Comparison of ENCODE assay signal across 9 cellular contexts in the genomic region with DNA sequence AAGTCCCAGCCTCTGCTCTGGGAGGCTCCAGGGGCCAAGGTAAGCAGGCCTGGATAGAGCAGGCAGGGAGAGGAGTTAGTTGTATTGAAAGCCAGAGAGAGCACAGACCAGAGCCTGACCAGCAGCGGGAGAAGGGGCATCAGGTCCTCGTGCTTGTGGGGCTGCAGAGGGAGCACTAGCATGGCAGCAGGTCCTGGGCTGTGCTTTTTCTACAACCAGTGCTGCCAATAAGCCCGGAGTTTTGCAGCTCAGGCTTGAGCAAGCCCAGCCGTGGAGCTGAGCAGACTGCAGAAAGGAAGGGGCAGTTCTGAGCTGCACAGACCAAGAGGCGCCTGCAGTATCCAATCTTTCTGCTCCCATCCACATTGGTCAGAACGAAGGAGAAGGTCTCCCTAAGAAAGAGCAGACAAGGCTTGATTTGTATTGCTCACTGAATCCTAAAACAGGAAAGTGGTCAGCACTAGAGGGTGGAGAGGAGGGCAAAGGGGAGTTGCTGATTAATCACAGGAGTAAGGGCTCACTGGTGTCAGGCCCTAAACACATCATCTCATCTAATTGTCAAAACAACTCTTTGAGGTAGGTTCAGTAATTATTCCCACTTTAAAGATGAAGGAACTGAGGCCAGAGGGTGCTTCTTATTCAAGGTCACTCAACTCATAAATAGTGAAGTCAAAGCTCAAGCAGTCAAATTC. TPM values are rescaled to one million over a fixed set of nuclear protein-coding genes. Genes with fewer than 3 reads are reported as not detected.
A peak's percentile ranks its signal among the peaks of the same experiment; 100 is the strongest.
DNase-seq lines count a peak whose midpoint lies in the region; ATAC-seq and TF ChIP-seq lines count a peak whose summit lies in the region.
"Had no signal": no experiment of that assay in that cellular context is flagged by ENCODE, and none has a peak within 500 bp of the region (broad histone marks: within the 10 kb centered on the region; RNA-seq: fewer than 3 reads in every experiment).

No MANE protein-coding gene starts in this region.

- H3K9me3 ChIP-seq in SK-N-SH, result no peaks in the 10 kb centered on the region

- no peak for TF ChIP-seq EP300 in SK-N-SH (IDR thresholded peaks at IDR 0.05; ENCODE audit: borderline replicate concordance in 1 of 2, low read depth in 1 of 2, low read length in 1 of 2)

- TF ChIP-seq RAD21 in SK-N-SH (IDR thresholded peaks at IDR 0.05; ENCODE audit: low read length), result no peak

- H3K27ac ChIP-seq in SK-N-SH (ENCODE audit: low read depth in 2 of 2, low read length in 1 of 2), result no peak overlapping the region

- no peak overlapping the region for H3K9ac ChIP-seq in SK-N-SH

- no peak overlapping the region for H2AFZ ChIP-seq in SK-N-SH (ENCODE audit: low read depth)

- peak overlapping the region in 6 of 8 donors; percentile 32 to 77 (median 52) for H3K4me3 Mint-ChIP-seq in naive B cell

- no peaks in the 10 kb centered on the region for H3K36me3 ChIP-seq in SK-N-SH (replicated peaks in 1 of 2; ENCODE audit: control insufficient read depth in 1 of 2, insufficient read depth in 2 of 2, low read length in 1 of 2)

- peak; percentile 20; the same call in 1 of the 2 replicates for TF ChIP-seq CTCF in SK-N-SH (IDR thresholded peaks at IDR 0.05)

- no peak overlapping the region for H3K4me2 ChIP-seq in SK-N-SH

- peak; percentile 64 for DNase-seq in NK-92 treated with Interleukin-12 subunit alpha and Interleukin-12 subunit beta, amount 100 ng/mL, for 24 hours (lab: John Stamatoyannopoulos, UW)
- DNase-seq in NK-92 (lab: John Stamatoyannopoulos, UW; ENCODE audit: unreplicated experiment) (no peak), SK-N-SH (no peak), astrocyte of the hippocampus (ENCODE audit: low read depth, low spot score) (peak; percentile 31), naive B cell (peak; percentile 45), superior temporal gyrus (ENCODE audit: extremely low spot score) (no peak), epidermal melanocyte (ENCODE audit: insufficient read length, low spot score) (no peak)

- H3K27ac Mint-ChIP-seq in naive B cell, result peak overlapping the region in 3 of 6 donors; percentile 26 to 92 (median 87)

- 61% methylated on average over 4 of the region's 6 CpGs for WGBS in SK-N-SH (ENCODE audit: low lambda C conversion rate)

- H3K36me3 Mint-ChIP-seq in naive B cell, result peaks cover 38 to 40% of the 10 kb centered on the region in 2 donors

- no peaks in the 10 kb centered on the region for H4K20me1 ChIP-seq in SK-N-SH (ENCODE audit: insufficient read depth)

- H3K9me3 Mint-ChIP-seq in naive B cell, result no peaks in the 10 kb centered on the region

- H3K4me3 ChIP-seq in SK-N-SH (ENCODE audit: low read depth in 2 of 2, low read length in 1 of 2), result no peak overlapping the region

- H3K4me1 ChIP-seq in SK-N-SH (ENCODE audit: control insufficient read depth in 1 of 2, insufficient read depth in 2 of 2, low read depth in 1 of 2, low read length in 1 of 2), result peaks cover 0 to 3% of the 10 kb centered on the region in 2 experiments; a peak in 1 of 4 replicates

- H3F3A ChIP-seq in SK-N-SH (replicated peaks; ENCODE audit: insufficient read depth), result no peaks in the 10 kb centered on the region

- peaks cover 68 to 98% (median 97%) of the 10 kb centered on the region in 3 donors for H3K4me1 Mint-ChIP-seq in naive B cell

- H3K9me2 ChIP-seq in SK-N-SH, result no peaks in the 10 kb centered on the region

- ATAC-seq in naive B cell (ENCODE audit: low read depth in 2 of 2) (peak; percentile 31 to 49), HG03342 (IDR thresholded peaks at IDR 0.05; ENCODE audit: unreplicated experiment) (no peak)
- ATAC-seq: right cardiac atrium had no signal

- POLR2A ChIA-PET in SK-N-SH (lab: Yijun Ruan, JAX), result no interaction called here

- H3K27me3 Mint-ChIP-seq in naive B cell, result no peaks in the 10 kb centered on the region

- H3K79me2 ChIP-seq in SK-N-SH (ENCODE audit: insufficient read depth), result no peaks in the 10 kb centered on the region

- CTCF ChIA-PET in SK-N-SH (lab: Yijun Ruan, JAX), result interaction anchor here (1.7 to 2.2 kb wide), 2 partner anchors 25 to 202 kb away, joined by 4 to 9 read pairs; no protein-coding TSS in a partner anchor

- H3K27me3 ChIP-seq in SK-N-SH (ENCODE audit: insufficient read depth), result no peaks in the 10 kb centered on the region

TF ChIP-seq in SK-N-SH, 30 proteins besides CTCF, POLR2A, EP300 and RAD21:
- TF ChIP-seq NRF1 (IDR thresholded peaks at IDR 0.05; ENCODE audit: low read depth, low read length) (no peak), RXRA (IDR thresholded peaks at IDR 0.05; ENCODE audit: borderline replicate concordance, low read depth) (no peak), SMC3 (IDR thresholded peaks at IDR 0.05; ENCODE audit: low read depth, low read length) (0 out of 2 replicates have a peak, but pooled peaks have one; percentile 6), ELF1 (IDR thresholded peaks at IDR 0.05) (no peak), YY1 (IDR thresholded peaks at IDR 0.05; ENCODE audit: low read depth) (no peak)
TF ChIP-seq in SK-N-SH: peak in this region for 1.

RNA-seq across cellular contexts. Expression of a gene that starts 2.7 kb away (rescaled TPM):
- polyA plus RNA-seq in SK-N-SH (2012; rRNA removed) (1.3 and 1.6 TPM in 2 replicates), naive B cell (ENCODE audit: low read depth in 6 of 6) (100 to 1,000 TPM in 2 of 6 donors, 10 to 100 TPM in 4; 60.2 to 124 (median 82.6) TPM)
- 1.1 and 1.6 TPM in 2 replicates for polyA plus RNA-seq in SK-N-SH (2012; cell fraction: cytosol; rRNA removed)
- 1.3 and 2.3 TPM in 2 replicates for polyA plus RNA-seq in SK-N-SH (2012; cell fraction: nucleus; rRNA removed)

RNA-seq across cellular contexts. Expression of a gene that starts 29.8 kb away (rescaled TPM):
- 0.92 and 0.97 TPM in 2 replicates for polyA plus RNA-seq in SK-N-SH (2012; rRNA removed)
- polyA plus RNA-seq in SK-N-SH (2012; cell fraction: cytosol; rRNA removed), result 0.73 and 1.2 TPM in 2 replicates
- polyA plus RNA-seq in SK-N-SH (2012; cell fraction: nucleus; rRNA removed), result 0.65 and 0.77 TPM in 2 replicates
- polyA plus RNA-seq in naive B cell (ENCODE audit: low read depth in 6 of 6), result 100 to 1,000 TPM in 4 of 6 donors, 10 to 100 TPM in 2; 42.6 to 239 (median 159) TPM

RNA-seq across cellular contexts. Expression of a gene that starts 57.7 kb away (rescaled TPM):
- polyA plus RNA-seq in SK-N-SH (2012; rRNA removed) (11.6 and 17.6 TPM in 2 replicates), naive B cell (ENCODE audit: low read depth in 6 of 6) (10 to 100 TPM; 52.0 to 76.1 (median 65.8) TPM)
- polyA plus RNA-seq in SK-N-SH (2012; cell fraction: cytosol; rRNA removed), result 16.4 and 17.4 TPM in 2 replicates
- polyA plus RNA-seq in SK-N-SH (2012; cell fraction: nucleus; rRNA removed), result 7.9 and 25.8 TPM in 2 replicates

RNA-seq across cellular contexts. Expression of a gene that starts 57.9 kb away (rescaled TPM):
- 19.2 and 26.4 TPM in 2 replicates for polyA plus RNA-seq in SK-N-SH (2012; rRNA removed)
- 30.6 and 33.2 TPM in 2 replicates for polyA plus RNA-seq in SK-N-SH (2012; cell fraction: cytosol; rRNA removed)
- 12.2 and 33.4 TPM in 2 replicates for polyA plus RNA-seq in SK-N-SH (2012; cell fraction: nucleus; rRNA removed)
- 100 to 1,000 TPM; 266 to 365 (median 332) TPM for polyA plus RNA-seq in naive B cell (ENCODE audit: low read depth in 6 of 6)

Comparison
In these comparisons a context has a peak if more than half of its experiments do, and no peak if none do; other contexts are left out.
1. DNase-seq: peak in NK-92 treated with Interleukin-12 subunit alpha and Interleukin-12 subunit beta, amount 100 ng/mL, for 24 hours (single experiment), astrocyte of the hippocampus (single experiment) and naive B cell (single experiment); none in NK-92 (single experiment), SK-N-SH (single experiment), superior temporal gyrus (single experiment) and epidermal melanocyte (single experiment).
2. RNA of a gene that starts 2.7 kb away (polyA plus RNA-seq): 60.2 to 124 TPM in naive B cell; 1.1 to 2.3 TPM in SK-N-SH; every median in the first group is over 10 times any median in the second.
3. RNA of a gene that starts 29.8 kb away (polyA plus RNA-seq): 42.6 to 239 TPM in naive B cell; 0.65 to 1.2 TPM in SK-N-SH; every median in the first group is over 10 times any median in the second.